In genomic region chr6:3233321-3233720, GRCh38 we compare ENCODE assay signal across 18 cellular contexts. TPM values are rescaled to one million over a fixed set of nuclear protein-coding genes. Genes with fewer than 3 reads are reported as not detected.
"Had no signal": no experiment of that assay in that cellular context is flagged by ENCODE, and none has a peak within 500 bp of the region (broad histone marks: within the 10 kb centered on the region; RNA-seq: fewer than 3 reads in every experiment).

No MANE protein-coding gene starts in this region.

- H3K4me2 ChIP-seq: smooth muscle cell had no signal

- H3K9me3 ChIP-seq: ascending aorta, gastrocnemius medialis, thyroid gland had no signal

- ATAC-seq: activated CD8-positive, alpha-beta T cell treated with anti-CD3 and anti-CD28 coated beads, Interleukin-2, amount 10 ng/mL, durations not matched to agents 7 days and 5 days; activated naive CD8-positive, alpha-beta T cell treated with anti-CD3 and anti-CD28 coated beads, Interleukin-2, amount 50 U/mL, for 24 hours; gastrocnemius medialis; right cardiac atrium; stimulated activated effector memory CD8-positive, alpha-beta T cell treated with anti-CD3 and anti-CD28 coated beads, Interleukin-12 subunit alpha, Interleukin-12 subunit beta, amount 100 ng/mL, for 72 hours; T-cell had no signal

- H3K27ac ChIP-seq: ascending aorta, cardiac muscle cell, epithelial cell of prostate, gastrocnemius medialis, thyroid gland had no signal

- H3K4me3 ChIP-seq: ascending aorta, cardiac muscle cell, gastrocnemius medialis, thyroid gland had no signal

- H3K36me3 ChIP-seq: ascending aorta, cardiac muscle cell, gastrocnemius medialis, thyroid gland had no signal

- DNase-seq: activated CD4-positive, alpha-beta T cell treated with anti-CD3 and anti-CD28 coated beads for 48 hours; activated CD8-positive, alpha-beta memory T cell treated with anti-CD3 and anti-CD28 coated beads, Interleukin-2, amount 50 U/mL, for 48 hours; activated CD8-positive, alpha-beta T cell treated with anti-CD3 and anti-CD28 coated beads, Interleukin-2, amount 10 ng/mL, durations not matched to agents 7 days and 5 days; activated naive CD4-positive, alpha-beta T cell; activated naive CD8-positive, alpha-beta T cell treated with anti-CD3 and anti-CD28 coated beads, Interleukin-2, amount 50 U/mL, for 24 hours; effector CD4-positive, alpha-beta T cell; gastrocnemius medialis; kidney glomerular epithelial cell; mesendoderm; posterior cingulate gyrus; right cardiac atrium; T-cell; thyroid gland had no signal

RNA-seq across cellular contexts. Expression of gene TUBB2B, which starts 5.9 kb away (rescaled TPM):
- total RNA-seq: activated CD8-positive, alpha-beta T cell treated with anti-CD3 and anti-CD28 coated beads, Interleukin-2, amount 10 ng/mL, durations not matched to agents 7 days and 5 days; ascending aorta had no signal
